In genomic region chr15:63911160-63911559, GRCh38 we compare ENCODE assay signal across 2 cellular contexts.
A peak's percentile ranks its signal among the peaks of the same experiment; 100 is the strongest.
TF ChIP-seq lines count a peak whose summit lies in the region.

No MANE protein-coding gene starts in this region.

TF ChIP-seq in H1, 55 proteins besides CTCF, POLR2A, EP300 and RAD21 (continued from another document):
- TF ChIP-seq, protein P1, sequence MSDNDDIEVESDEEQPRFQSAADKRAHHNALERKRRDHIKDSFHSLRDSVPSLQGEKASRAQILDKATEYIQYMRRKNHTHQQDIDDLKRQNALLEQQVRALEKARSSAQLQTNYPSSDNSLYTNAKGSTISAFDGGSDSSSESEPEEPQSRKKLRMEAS (IDR thresholded peaks at IDR 0.05): no peak
- no peak for TF ChIP-seq EZH2 (IDR thresholded peaks at IDR 0.05; ENCODE audit: low read depth, low read length, severe bottlenecking)
- TF ChIP-seq EGR1 (IDR thresholded peaks at IDR 0.05; ENCODE audit: borderline replicate concordance, low read depth, low read length): no peak
- 0 out of 2 replicates have a peak, but pooled peaks have one; percentile 43 for TF ChIP-seq KDM1A (IDR thresholded peaks at IDR 0.05; ENCODE audit: borderline replicate concordance, low read length)
- no peak for TF ChIP-seq PHF8 (conservative IDR thresholded peaks at IDR 0.05; ENCODE audit: low read depth, low read length)
TF ChIP-seq in H1: peak in this region for 1.

TF ChIP-seq in HepG2, 621 proteins besides CTCF, POLR2A, EP300 and RAD21:
- no peak for TF ChIP-seq ZXDC (CRISPR knock-in tag; IDR thresholded peaks at IDR 0.05)
- TF ChIP-seq CEBPB (IDR thresholded peaks at IDR 0.05; ENCODE audit: borderline replicate concordance, low read depth, low read length): no peak
- no peak for TF ChIP-seq ZBED4 (CRISPR knock-in tag; IDR thresholded peaks at IDR 0.05; ENCODE audit: borderline replicate concordance)
- no peak for TF ChIP-seq ZNF562 (CRISPR knock-in tag; IDR thresholded peaks at IDR 0.05; ENCODE audit: borderline replicate concordance)
- no peak for TF ChIP-seq STAT5B (CRISPR knock-in tag; IDR thresholded peaks at IDR 0.05)
- TF ChIP-seq, protein P2, sequence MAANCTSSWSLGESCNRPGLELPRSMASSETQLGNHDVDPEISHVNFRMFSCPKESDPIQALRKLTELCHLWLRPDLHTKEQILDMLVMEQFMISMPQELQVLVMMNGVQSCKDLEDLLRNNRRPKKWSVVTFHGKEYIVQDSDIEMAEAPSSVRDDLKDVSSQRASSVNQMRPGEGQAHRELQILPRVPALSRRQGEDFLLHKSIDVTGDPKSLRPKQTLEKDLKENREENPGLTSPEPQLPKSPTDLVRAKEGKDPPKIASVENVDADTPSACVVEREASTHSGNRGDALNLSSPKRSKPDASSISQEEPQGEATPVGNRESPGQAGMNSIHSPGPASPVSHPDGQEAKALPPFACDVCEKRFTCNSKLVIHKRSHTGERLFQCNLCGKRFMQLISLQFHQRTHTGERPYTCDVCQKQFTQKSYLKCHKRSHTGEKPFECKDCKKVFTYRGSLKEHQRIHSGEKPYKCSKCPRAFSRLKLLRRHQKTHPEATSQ (CRISPR knock-in tag; IDR thresholded peaks at IDR 0.05; ENCODE audit: borderline replicate concordance): no peak
